ENCODE assay signal across 7 cellular contexts in the genomic region with DNA sequence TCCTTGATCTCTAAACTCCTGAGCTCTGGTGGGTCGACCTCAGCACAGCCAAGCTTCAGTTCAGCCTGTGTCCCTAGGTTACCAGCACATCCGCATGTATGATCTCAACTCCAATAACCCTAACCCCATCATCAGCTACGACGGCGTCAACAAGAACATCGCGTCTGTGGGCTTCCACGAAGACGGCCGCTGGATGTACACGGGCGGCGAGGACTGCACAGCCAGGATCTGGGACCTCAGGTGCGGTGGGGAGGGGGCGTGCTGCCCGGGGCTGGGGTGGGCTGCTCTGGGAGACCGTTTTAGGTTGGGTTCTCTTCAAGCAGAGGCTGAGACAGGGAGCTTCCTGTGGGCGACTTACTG. TPM values are rescaled to one million over a fixed set of nuclear protein-coding genes. Genes with fewer than 3 reads are reported as not detected.
A peak's percentile ranks its signal among the peaks of the same experiment; 100 is the strongest.
DNase-seq lines count a peak whose midpoint lies in the region; ATAC-seq and TF ChIP-seq lines count a peak whose summit lies in the region.

No MANE protein-coding gene starts in this region.

- peaks cover 11% of the 10 kb centered on the region for H3K27me3 Mint-ChIP-seq in glutamatergic neuron (ENCODE audit: unreplicated experiment)

- no peak for TF ChIP-seq CTCF in WI38 (IDR thresholded peaks at IDR 0.05; ENCODE audit: low read depth, low read length)
- TF ChIP-seq CTCF in glutamatergic neuron (IDR thresholded peaks at IDR 0.05; ENCODE audit: partially characterized antibody, unreplicated experiment) = no peak

- H3K9me3 Mint-ChIP-seq in glutamatergic neuron (ENCODE audit: unreplicated experiment) = peaks cover 15% of the 10 kb centered on the region
- H3K9me3 Mint-ChIP-seq in stimulated activated effector memory CD8-positive, alpha-beta T cell treated with anti-CD3 and anti-CD28 coated beads, Interleukin-12 subunit alpha, Interleukin-12 subunit beta, amount 100 ng/mL, for 72 hours = no peaks in the 10 kb centered on the region

- H3K4me3 ChIP-seq in HAP-1 (peak overlapping the region; percentile 100), WI38 (ENCODE audit: low read depth, low read length) (peak overlapping the region; percentile 64)

- H3K9me3 ChIP-seq in HAP-1 = no peaks in the 10 kb centered on the region

- H3K27me3 ChIP-seq in HAP-1 (ENCODE audit: low read depth) = no peaks in the 10 kb centered on the region

- no peak for TF ChIP-seq POLR2A in erythroblast (IDR thresholded peaks at IDR 0.05; ENCODE audit: low read length)

- DNase-seq in HAP-1 (ENCODE audit: low spot score in 2 of 2) = no peak
- no peak for DNase-seq in glutamatergic neuron
- DNase-seq in stimulated activated effector memory CD8-positive, alpha-beta T cell treated with anti-CD3 and anti-CD28 coated beads, Interleukin-12 subunit alpha, Interleukin-12 subunit beta, amount 100 ng/mL, for 72 hours (ENCODE audit: low spot score in 2 of 2) = no peak
- no peak for DNase-seq in erythroblast (lab: John Stamatoyannopoulos, UW)
- no peak for DNase-seq in OCI-M2 (lab: John Stamatoyannopoulos, UW; ENCODE audit: unreplicated experiment)

- H3K4me1 Mint-ChIP-seq in glutamatergic neuron (ENCODE audit: low read depth, unreplicated experiment) = peaks cover 8% of the 10 kb centered on the region
- peaks cover 31% of the 10 kb centered on the region for H3K4me1 Mint-ChIP-seq in stimulated activated effector memory CD8-positive, alpha-beta T cell treated with anti-CD3 and anti-CD28 coated beads, Interleukin-12 subunit alpha, Interleukin-12 subunit beta, amount 100 ng/mL, for 72 hours

- no peak for ATAC-seq in stimulated activated effector memory CD8-positive, alpha-beta T cell treated with anti-CD3 and anti-CD28 coated beads, Interleukin-12 subunit alpha, Interleukin-12 subunit beta, amount 100 ng/mL, for 72 hours
- ATAC-seq in HG03457 (IDR thresholded peaks at IDR 0.05; ENCODE audit: unreplicated experiment) = no peak

- in situ Hi-C loops in HAP-1 (cut with MboI; ENCODE audit: low sequenced_read_pairs) = no loop called here

- no peaks in the 10 kb centered on the region for H3K36me3 Mint-ChIP-seq in glutamatergic neuron (ENCODE audit: unreplicated experiment)
- H3K36me3 Mint-ChIP-seq in stimulated activated effector memory CD8-positive, alpha-beta T cell treated with anti-CD3 and anti-CD28 coated beads, Interleukin-12 subunit alpha, Interleukin-12 subunit beta, amount 100 ng/mL, for 72 hours = peaks cover 34% of the 10 kb centered on the region

- peaks cover 36% of the 10 kb centered on the region for H3K36me3 ChIP-seq in HAP-1 (replicated peaks)

- H3K27ac Mint-ChIP-seq in glutamatergic neuron (ENCODE audit: unreplicated experiment) = peak overlapping the region; percentile 91
- peak overlapping the region; percentile 80 for H3K27ac Mint-ChIP-seq in stimulated activated effector memory CD8-positive, alpha-beta T cell treated with anti-CD3 and anti-CD28 coated beads, Interleukin-12 subunit alpha, Interleukin-12 subunit beta, amount 100 ng/mL, for 72 hours

- peaks cover 8% of the 10 kb centered on the region for H3K4me1 ChIP-seq in HAP-1

- peak overlapping the region; percentile 87 for H3K4me3 Mint-ChIP-seq in glutamatergic neuron (ENCODE audit: unreplicated experiment)
- H3K4me3 Mint-ChIP-seq in stimulated activated effector memory CD8-positive, alpha-beta T cell treated with anti-CD3 and anti-CD28 coated beads, Interleukin-12 subunit alpha, Interleukin-12 subunit beta, amount 100 ng/mL, for 72 hours = peak overlapping the region; percentile 75

RNA-seq across cellular contexts. Expression of a gene that starts 1.1 kb away (rescaled TPM):
- 57.9 TPM for total RNA-seq in glutamatergic neuron (ENCODE audit: unreplicated experiment)

RNA-seq across cellular contexts. Expression of a gene that starts 4.3 kb away (rescaled TPM):
- 30.2 TPM for total RNA-seq in glutamatergic neuron (ENCODE audit: unreplicated experiment)

RNA-seq across cellular contexts. Expression of a gene that starts 8.2 kb away (rescaled TPM):
- total RNA-seq in glutamatergic neuron (ENCODE audit: unreplicated experiment) = 33.9 TPM

RNA-seq across cellular contexts. Expression of a gene that starts 10.0 kb away (rescaled TPM):
- 31.6 TPM for total RNA-seq in glutamatergic neuron (ENCODE audit: unreplicated experiment)

RNA-seq across cellular contexts. Expression of a gene that starts 17.0 kb away (rescaled TPM):
- total RNA-seq in glutamatergic neuron (ENCODE audit: unreplicated experiment) = 53.4 TPM
